ENCODE assay signal across 8 cellular contexts in the genomic region with DNA sequence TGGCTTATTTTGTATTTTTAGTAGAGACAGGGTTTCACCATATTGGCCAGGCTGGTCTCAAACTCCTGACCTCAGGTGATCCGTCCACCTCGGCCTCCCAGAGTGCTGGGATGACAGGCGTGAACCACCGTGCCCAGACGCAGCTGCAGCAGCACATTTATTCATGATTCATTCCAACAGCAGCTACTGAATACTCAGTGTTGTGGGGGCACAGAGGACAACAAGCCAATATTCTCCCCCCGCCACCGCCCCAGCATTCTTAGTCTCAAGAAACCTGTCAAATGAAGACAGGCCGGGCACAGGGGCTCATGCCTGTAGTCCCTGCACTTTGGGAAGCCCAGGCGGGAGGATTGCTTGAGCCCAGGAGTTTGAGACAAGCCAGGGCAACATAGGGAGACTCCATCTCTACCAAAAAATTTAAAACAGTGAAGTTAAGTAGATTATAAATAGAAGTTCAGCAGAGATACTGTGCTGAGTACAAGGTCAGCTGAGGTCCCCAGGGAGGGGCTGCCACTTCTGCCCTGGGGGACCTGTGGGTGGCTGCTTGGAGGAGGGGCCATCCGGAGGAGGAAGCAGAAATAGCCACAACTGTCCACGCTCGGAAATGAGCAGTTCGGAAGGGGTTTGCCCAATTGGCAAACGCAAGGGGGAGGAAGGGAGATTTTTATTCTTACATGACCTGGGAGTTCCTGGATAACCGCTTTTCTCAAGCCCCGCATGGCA. TPM values are rescaled to one million over a fixed set of nuclear protein-coding genes. Genes with fewer than 3 reads are reported as not detected.
DNase-seq lines count a peak whose midpoint lies in the region; ATAC-seq lines count a peak whose summit lies in the region.

No MANE protein-coding gene starts in this region.

- DNase-seq in C1 segment of cervical spinal cord (lab: John Stamatoyannopoulos, UW) (peak in 9 of 14 donors; percentile 16 to 61 (median 51)), RKO (ENCODE audit: low spot score) (peak; percentile 87), ecto neural progenitor cell (ENCODE audit: low spot score) (peak; percentile 43), NCI-H146 treated with DMSO at 0.1 percent for 48 hours (lab: John Stamatoyannopoulos, UW; ENCODE audit: unreplicated experiment) (no peak), NCI-H1105 (lab: John Stamatoyannopoulos, UW) (no peak)
- DNase-seq in naive thymus-derived CD4-positive, alpha-beta T cell = no peak
- no peak for DNase-seq in activated effector memory CD4-positive, alpha-beta T cell treated with Interleukin-2 at 50 U/mL for 16 hours

- H3K36me3 Mint-ChIP-seq in naive thymus-derived CD4-positive, alpha-beta T cell = no peaks in the 10 kb centered on the region

- peak overlapping the region in 4 of 9 donors; percentile 16 to 86 (median 58) for H3K27ac Mint-ChIP-seq in naive thymus-derived CD4-positive, alpha-beta T cell

- H3K27ac ChIP-seq in naive thymus-derived CD4-positive, alpha-beta T cell (ENCODE audit: low read depth, low read length) = no peak overlapping the region

- H3K4me1 Mint-ChIP-seq in naive thymus-derived CD4-positive, alpha-beta T cell = peaks cover 13 to 67% (median 41%) of the 10 kb centered on the region in 7 donors

- no peaks in the 10 kb centered on the region for H3K9me3 Mint-ChIP-seq in naive thymus-derived CD4-positive, alpha-beta T cell

- CTCF ChIA-PET in naive thymus-derived CD4-positive, alpha-beta T cell (lab: Charles Lee) = no interaction called here

- ATAC-seq in GM21723 (IDR thresholded peaks at IDR 0.05; ENCODE audit: unreplicated experiment) = peak; percentile 23
- ATAC-seq in naive thymus-derived CD4-positive, alpha-beta T cell = peak; percentile 49

- intact Hi-C loops in naive thymus-derived CD4-positive, alpha-beta T cell (cut with micrococcal nuclease) = no loop called here

- POLR2A ChIA-PET in naive thymus-derived CD4-positive, alpha-beta T cell (lab: Charles Lee) = interaction anchor here (0.7 kb wide), 1 partner anchor 27 kb away, joined by 7 read pairs; no protein-coding TSS in a partner anchor

- H3K4me3 ChIP-seq in naive thymus-derived CD4-positive, alpha-beta T cell (ENCODE audit: low read length) = no peak overlapping the region

- H3K27me3 Mint-ChIP-seq in naive thymus-derived CD4-positive, alpha-beta T cell = no peaks in the 10 kb centered on the region

- peaks cover 14 to 29% of the 10 kb centered on the region in 2 donors for H3K4me1 ChIP-seq in naive thymus-derived CD4-positive, alpha-beta T cell (ENCODE audit: control insufficient read depth in 2 of 2, insufficient read depth in 2 of 2, low read length in 2 of 2)

- peak overlapping the region in 6 of 10 donors; percentile 38 to 96 (median 55) for H3K4me3 Mint-ChIP-seq in naive thymus-derived CD4-positive, alpha-beta T cell

- peaks cover 0 to 10% (median 0%) of the 10 kb centered on the region in 3 experiments for H3K36me3 ChIP-seq in naive thymus-derived CD4-positive, alpha-beta T cell (ENCODE audit: control insufficient read depth in 2 of 3, insufficient read depth in 3 of 3, low read length in 3 of 3)

- H3K9me3 ChIP-seq in naive thymus-derived CD4-positive, alpha-beta T cell (ENCODE audit: control insufficient read depth in 2 of 3, low read length in 3 of 3) = no peaks in the 10 kb centered on the region

- no peaks in the 10 kb centered on the region for H3K27me3 ChIP-seq in naive thymus-derived CD4-positive, alpha-beta T cell (ENCODE audit: control insufficient read depth in 2 of 2, insufficient read depth in 2 of 2, low read length in 2 of 2)

RNA-seq across cellular contexts. Expression of gene DOT1L, which starts 4.3 kb away (rescaled TPM):
- 10 to 100 TPM; 27.8 to 66.1 (median 38.3) TPM for total RNA-seq in naive thymus-derived CD4-positive, alpha-beta T cell
- 1 to 10 TPM in 1 of 2 donors, under 1 TPM in 1; 0.32 to 1.1 TPM for polyA plus RNA-seq in naive thymus-derived CD4-positive, alpha-beta T cell

RNA-seq across cellular contexts. Expression of gene AP3D1, which starts 16.7 kb away (rescaled TPM):
- total RNA-seq in naive thymus-derived CD4-positive, alpha-beta T cell = 100 to 1,000 TPM in 1 of 5 experiments, 10 to 100 TPM in 4; 63.7 to 106 (median 80.3) TPM
- polyA plus RNA-seq in naive thymus-derived CD4-positive, alpha-beta T cell = 10 to 100 TPM; 12.3 to 41.7 TPM

Comparison
In these comparisons a context has a peak if more than half of its experiments do, and no peak if none do; other contexts are left out.
1. DNase-seq: peak in C1 segment of cervical spinal cord (9 of 14), RKO (single experiment) and ecto neural progenitor cell (single experiment); none in naive thymus-derived CD4-positive, alpha-beta T cell (0 of 9), NCI-H146 treated with DMSO at 0.1 percent for 48 hours (single experiment), NCI-H1105 (single experiment) and activated effector memory CD4-positive, alpha-beta T cell treated with Interleukin-2 at 50 U/mL for 16 hours (single experiment).